1 cellular context compared by ENCODE assay signal in the genomic region with DNA sequence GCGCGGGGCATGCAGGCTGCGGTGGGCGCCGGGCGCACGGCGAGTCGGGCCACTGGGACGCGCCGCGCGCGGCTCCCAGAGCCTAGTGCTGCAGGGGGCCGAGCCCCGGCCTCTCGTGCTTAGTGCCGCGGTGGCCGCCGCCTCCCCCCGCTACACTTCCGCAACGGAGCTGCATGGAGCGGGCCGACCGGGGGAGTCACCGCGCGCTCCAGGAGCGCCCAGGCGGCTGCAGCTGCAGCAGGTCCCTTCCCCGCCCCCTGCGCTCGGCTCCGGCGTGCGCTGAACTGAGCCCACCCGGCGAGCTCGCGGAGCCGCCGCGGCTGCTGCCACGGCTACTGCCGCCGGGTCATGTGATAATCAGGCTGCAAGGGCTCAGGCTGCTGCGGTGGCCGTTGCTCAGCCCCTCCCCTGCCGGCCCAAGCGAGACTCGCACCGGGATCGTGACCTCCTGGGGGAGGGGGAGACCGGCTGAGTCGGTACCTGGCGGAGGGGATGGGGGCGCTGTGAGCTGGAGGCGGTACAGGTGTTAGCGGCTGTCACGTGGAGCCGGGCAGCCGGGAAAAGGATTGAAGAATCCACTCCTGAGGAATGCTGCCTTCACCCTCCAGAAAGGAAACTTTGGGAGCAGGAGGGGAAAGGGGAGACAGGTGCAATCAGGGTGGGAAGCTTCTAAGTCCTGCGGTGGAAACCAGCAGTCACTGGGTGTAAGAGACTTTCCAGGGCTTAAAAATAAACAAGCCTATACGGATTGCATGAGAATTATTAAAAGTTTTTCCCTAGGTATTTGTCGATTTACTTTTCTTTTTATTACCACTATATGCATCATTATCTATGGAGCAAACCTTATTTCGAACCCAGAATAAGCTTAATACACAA.
TF ChIP-seq lines count a peak whose summit lies in the region.

A gene with protein sequence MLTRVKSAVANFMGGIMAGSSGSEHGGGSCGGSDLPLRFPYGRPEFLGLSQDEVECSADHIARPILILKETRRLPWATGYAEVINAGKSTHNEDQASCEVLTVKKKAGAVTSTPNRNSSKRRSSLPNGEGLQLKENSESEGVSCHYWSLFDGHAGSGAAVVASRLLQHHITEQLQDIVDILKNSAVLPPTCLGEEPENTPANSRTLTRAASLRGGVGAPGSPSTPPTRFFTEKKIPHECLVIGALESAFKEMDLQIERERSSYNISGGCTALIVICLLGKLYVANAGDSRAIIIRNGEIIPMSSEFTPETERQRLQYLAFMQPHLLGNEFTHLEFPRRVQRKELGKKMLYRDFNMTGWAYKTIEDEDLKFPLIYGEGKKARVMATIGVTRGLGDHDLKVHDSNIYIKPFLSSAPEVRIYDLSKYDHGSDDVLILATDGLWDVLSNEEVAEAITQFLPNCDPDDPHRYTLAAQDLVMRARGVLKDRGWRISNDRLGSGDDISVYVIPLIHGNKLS (minus strand): TSS at position 352 of the 876 bp plus-strand sequence. CDS start 414 bp downstream, outside the sequence.

TF ChIP-seq in HepG2, 621 proteins besides CTCF, POLR2A, EP300 and RAD21 (continued from another document and continues in another):
- TF ChIP-seq, protein P1, sequence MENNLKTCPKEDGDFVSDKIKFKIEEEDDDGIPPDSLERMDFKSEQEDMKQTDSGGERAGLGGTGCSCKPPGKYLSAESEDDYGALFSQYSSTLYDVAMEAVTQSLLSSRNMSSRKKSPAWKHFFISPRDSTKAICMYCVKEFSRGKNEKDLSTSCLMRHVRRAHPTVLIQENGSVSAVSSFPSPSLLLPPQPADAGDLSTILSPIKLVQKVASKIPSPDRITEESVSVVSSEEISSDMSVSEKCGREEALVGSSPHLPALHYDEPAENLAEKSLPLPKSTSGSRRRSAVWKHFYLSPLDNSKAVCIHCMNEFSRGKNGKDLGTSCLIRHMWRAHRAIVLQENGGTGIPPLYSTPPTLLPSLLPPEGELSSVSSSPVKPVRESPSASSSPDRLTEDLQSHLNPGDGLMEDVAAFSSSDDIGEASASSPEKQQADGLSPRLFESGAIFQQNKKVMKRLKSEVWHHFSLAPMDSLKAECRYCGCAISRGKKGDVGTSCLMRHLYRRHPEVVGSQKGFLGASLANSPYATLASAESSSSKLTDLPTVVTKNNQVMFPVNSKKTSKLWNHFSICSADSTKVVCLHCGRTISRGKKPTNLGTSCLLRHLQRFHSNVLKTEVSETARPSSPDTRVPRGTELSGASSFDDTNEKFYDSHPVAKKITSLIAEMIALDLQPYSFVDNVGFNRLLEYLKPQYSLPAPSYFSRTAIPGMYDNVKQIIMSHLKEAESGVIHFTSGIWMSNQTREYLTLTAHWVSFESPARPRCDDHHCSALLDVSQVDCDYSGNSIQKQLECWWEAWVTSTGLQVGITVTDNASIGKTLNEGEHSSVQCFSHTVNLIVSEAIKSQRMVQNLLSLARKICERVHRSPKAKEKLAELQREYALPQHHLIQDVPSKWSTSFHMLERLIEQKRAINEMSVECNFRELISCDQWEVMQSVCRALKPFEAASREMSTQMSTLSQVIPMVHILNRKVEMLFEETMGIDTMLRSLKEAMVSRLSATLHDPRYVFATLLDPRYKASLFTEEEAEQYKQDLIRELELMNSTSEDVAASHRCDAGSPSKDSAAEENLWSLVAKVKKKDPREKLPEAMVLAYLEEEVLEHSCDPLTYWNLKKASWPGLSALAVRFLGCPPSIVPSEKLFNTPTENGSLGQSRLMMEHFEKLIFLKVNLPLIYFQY (CRISPR knock-in tag; IDR thresholded peaks at IDR 0.05; ENCODE audit: borderline replicate concordance) = peak; percentile 96
- TF ChIP-seq ZNF367 (CRISPR knock-in tag; IDR thresholded peaks at IDR 0.05; ENCODE audit: borderline replicate concordance) (no peak), KAT8 (CRISPR knock-in tag; IDR thresholded peaks at IDR 0.05) (peak; percentile 86; the same call in 1 of the 2 replicates), ZNF263 (CRISPR knock-in tag; IDR thresholded peaks at IDR 0.05) (no peak), PAWR (CRISPR knock-in tag; IDR thresholded peaks at IDR 0.05; ENCODE audit: borderline replicate concordance) (no peak), ZBTB38 (CRISPR knock-in tag; IDR thresholded peaks at IDR 0.05) (peak; percentile 93), ELF4 (CRISPR knock-in tag; IDR thresholded peaks at IDR 0.05; ENCODE audit: borderline replicate concordance) (no peak), ZBTB8A (CRISPR knock-in tag; IDR thresholded peaks at IDR 0.05; ENCODE audit: borderline replicate concordance, low read depth) (no peak), ZNF598 (CRISPR knock-in tag; IDR thresholded peaks at IDR 0.05; ENCODE audit: borderline replicate concordance) (peak; percentile 72), ATF7 (IDR thresholded peaks at IDR 0.05) (no peak), ATF7 (CRISPR knock-in tag; IDR thresholded peaks at IDR 0.05) (no peak), ZNF703 (CRISPR knock-in tag; IDR thresholded peaks at IDR 0.05; ENCODE audit: borderline replicate concordance) (no peak), ZNF44 (CRISPR knock-in tag; IDR thresholded peaks at IDR 0.05) (peak; percentile 70; the same call in 1 of the 2 replicates), PAF1 (CRISPR knock-in tag; IDR thresholded peaks at IDR 0.05) (no peak), ZNF383 (CRISPR knock-in tag; IDR thresholded peaks at IDR 0.05; ENCODE audit: borderline replicate concordance) (no peak), ZNF292 (CRISPR knock-in tag; IDR thresholded peaks at IDR 0.05; ENCODE audit: borderline replicate concordance, low read depth) (peak; percentile 88), CHD2 (IDR thresholded peaks at IDR 0.05; ENCODE audit: low read depth, low read length) (peak; percentile 77), MEIS1 (CRISPR knock-in tag; IDR thresholded peaks at IDR 0.05; ENCODE audit: borderline replicate concordance) (0 out of 2 replicates have a peak, but pooled peaks have one; percentile 30), CBFB (CRISPR knock-in tag; IDR thresholded peaks at IDR 0.05) (peak; percentile 87), DPF2 (CRISPR knock-in tag; IDR thresholded peaks at IDR 0.05; ENCODE audit: borderline replicate concordance, low read depth) (0 out of 2 replicates have a peak, but pooled peaks have one; percentile 19), ZNF747 (CRISPR knock-in tag; IDR thresholded peaks at IDR 0.05; ENCODE audit: borderline replicate concordance) (peak; percentile 82; the same call in 1 of the 2 replicates), ELF1 (CRISPR knock-in tag; IDR thresholded peaks at IDR 0.05) (peak; percentile 60), ZNF30 (CRISPR knock-in tag; IDR thresholded peaks at IDR 0.05) (no peak), ATF1 (CRISPR knock-in tag; IDR thresholded peaks at IDR 0.05) (0 out of 2 replicates have a peak, but pooled peaks have one; percentile 18), SMC3 (IDR thresholded peaks at IDR 0.05; ENCODE audit: low read length) (peak; percentile 27; the same call in 1 of the 2 replicates), SIX1 (CRISPR knock-in tag; IDR thresholded peaks at IDR 0.05; ENCODE audit: borderline replicate concordance) (peak; percentile 24; the same call in 1 of the 2 replicates), MTA3 (CRISPR knock-in tag; IDR thresholded peaks at IDR 0.05) (no peak), ZNF543 (CRISPR knock-in tag; IDR thresholded peaks at IDR 0.05) (peak; percentile 66), KLF6 (CRISPR knock-in tag; IDR thresholded peaks at IDR 0.05) (0 out of 2 replicates have a peak, but pooled peaks have one; percentile 72), SOX13 (IDR thresholded peaks at IDR 0.05) (peak; percentile 17; the same call in 1 of the 2 replicates), SOX13 (CRISPR knock-in tag; conservative IDR thresholded peaks at IDR 0.05 in 1 of 2, IDR thresholded peaks at IDR 0.05 in 1 of 2) (peak in 1 of 2 experiments; percentile 88; a peak in 2 of 4 replicates), ZNF468 (CRISPR knock-in tag; IDR thresholded peaks at IDR 0.05) (no peak), HOXA7 (CRISPR knock-in tag; IDR thresholded peaks at IDR 0.05) (no peak), ZNF891 (CRISPR knock-in tag; IDR thresholded peaks at IDR 0.05) (peak; percentile 50; the same call in 1 of the 2 replicates), BHLHE40 (IDR thresholded peaks at IDR 0.05; ENCODE audit: low read length) (peak; percentile 83), ZMAT3 (CRISPR knock-in tag; conservative IDR thresholded peaks at IDR 0.05) (no peak)
- TF ChIP-seq, protein P2, sequence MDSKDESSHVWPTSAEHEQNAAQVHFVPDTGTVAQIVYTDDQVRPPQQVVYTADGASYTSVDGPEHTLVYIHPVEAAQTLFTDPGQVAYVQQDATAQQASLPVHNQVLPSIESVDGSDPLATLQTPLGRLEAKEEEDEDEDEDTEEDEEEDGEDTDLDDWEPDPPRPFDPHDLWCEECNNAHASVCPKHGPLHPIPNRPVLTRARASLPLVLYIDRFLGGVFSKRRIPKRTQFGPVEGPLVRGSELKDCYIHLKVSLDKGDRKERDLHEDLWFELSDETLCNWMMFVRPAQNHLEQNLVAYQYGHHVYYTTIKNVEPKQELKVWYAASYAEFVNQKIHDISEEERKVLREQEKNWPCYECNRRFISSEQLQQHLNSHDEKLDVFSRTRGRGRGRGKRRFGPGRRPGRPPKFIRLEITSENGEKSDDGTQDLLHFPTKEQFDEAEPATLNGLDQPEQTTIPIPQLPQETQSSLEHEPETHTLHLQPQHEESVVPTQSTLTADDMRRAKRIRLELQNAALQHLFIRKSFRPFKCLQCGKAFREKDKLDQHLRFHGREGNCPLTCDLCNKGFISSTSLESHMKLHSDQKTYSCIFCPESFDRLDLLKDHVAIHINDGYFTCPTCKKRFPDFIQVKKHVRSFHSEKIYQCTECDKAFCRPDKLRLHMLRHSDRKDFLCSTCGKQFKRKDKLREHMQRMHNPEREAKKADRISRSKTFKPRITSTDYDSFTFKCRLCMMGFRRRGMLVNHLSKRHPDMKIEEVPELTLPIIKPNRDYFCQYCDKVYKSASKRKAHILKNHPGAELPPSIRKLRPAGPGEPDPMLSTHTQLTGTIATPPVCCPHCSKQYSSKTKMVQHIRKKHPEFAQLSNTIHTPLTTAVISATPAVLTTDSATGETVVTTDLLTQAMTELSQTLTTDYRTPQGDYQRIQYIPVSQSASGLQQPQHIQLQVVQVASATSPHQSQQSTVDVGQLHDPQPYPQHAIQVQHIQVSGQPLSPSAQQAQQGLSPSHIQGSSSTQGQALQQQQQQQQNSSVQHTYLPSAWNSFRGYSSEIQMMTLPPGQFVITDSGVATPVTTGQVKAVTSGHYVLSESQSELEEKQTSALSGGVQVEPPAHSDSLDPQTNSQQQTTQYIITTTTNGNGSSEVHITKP (CRISPR knock-in tag; IDR thresholded peaks at IDR 0.05; ENCODE audit: low read depth) = peak; percentile 71; the same call in 1 of the 2 replicates
- TF ChIP-seq, protein P3, sequence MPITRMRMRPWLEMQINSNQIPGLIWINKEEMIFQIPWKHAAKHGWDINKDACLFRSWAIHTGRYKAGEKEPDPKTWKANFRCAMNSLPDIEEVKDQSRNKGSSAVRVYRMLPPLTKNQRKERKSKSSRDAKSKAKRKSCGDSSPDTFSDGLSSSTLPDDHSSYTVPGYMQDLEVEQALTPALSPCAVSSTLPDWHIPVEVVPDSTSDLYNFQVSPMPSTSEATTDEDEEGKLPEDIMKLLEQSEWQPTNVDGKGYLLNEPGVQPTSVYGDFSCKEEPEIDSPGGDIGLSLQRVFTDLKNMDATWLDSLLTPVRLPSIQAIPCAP (CRISPR knock-in tag; IDR thresholded peaks at IDR 0.05; ENCODE audit: low read depth) = no peak; the same call in 1 of the 2 replicates
- TF ChIP-seq, protein P4, sequence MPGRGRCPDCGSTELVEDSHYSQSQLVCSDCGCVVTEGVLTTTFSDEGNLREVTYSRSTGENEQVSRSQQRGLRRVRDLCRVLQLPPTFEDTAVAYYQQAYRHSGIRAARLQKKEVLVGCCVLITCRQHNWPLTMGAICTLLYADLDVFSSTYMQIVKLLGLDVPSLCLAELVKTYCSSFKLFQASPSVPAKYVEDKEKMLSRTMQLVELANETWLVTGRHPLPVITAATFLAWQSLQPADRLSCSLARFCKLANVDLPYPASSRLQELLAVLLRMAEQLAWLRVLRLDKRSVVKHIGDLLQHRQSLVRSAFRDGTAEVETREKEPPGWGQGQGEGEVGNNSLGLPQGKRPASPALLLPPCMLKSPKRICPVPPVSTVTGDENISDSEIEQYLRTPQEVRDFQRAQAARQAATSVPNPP (CRISPR knock-in tag; IDR thresholded peaks at IDR 0.05) = peak; percentile 79; the same call in 1 of the 2 replicates
- TF ChIP-seq, protein P5, sequence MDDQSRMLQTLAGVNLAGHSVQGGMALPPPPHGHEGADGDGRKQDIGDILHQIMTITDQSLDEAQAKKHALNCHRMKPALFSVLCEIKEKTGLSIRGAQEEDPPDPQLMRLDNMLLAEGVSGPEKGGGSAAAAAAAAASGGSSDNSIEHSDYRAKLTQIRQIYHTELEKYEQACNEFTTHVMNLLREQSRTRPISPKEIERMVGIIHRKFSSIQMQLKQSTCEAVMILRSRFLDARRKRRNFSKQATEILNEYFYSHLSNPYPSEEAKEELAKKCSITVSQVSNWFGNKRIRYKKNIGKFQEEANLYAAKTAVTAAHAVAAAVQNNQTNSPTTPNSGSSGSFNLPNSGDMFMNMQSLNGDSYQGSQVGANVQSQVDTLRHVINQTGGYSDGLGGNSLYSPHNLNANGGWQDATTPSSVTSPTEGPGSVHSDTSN (CRISPR knock-in tag; IDR thresholded peaks at IDR 0.05; ENCODE audit: borderline replicate concordance) = no peak
- TF ChIP-seq, protein P6, sequence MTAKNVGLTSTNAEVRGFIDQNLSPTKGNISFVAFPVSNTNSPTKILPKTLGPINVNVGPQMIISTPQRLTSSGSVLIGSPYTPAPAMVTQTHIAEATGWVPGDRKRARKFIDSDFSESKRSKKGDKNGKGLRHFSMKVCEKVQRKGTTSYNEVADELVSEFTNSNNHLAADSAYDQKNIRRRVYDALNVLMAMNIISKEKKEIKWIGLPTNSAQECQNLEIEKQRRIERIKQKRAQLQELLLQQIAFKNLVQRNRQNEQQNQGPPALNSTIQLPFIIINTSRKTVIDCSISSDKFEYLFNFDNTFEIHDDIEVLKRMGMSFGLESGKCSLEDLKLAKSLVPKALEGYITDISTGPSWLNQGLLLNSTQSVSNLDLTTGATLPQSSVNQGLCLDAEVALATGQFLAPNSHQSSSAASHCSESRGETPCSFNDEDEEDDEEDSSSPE (CRISPR knock-in tag; IDR thresholded peaks at IDR 0.05) = peak; percentile 88
- TF ChIP-seq, protein P7, sequence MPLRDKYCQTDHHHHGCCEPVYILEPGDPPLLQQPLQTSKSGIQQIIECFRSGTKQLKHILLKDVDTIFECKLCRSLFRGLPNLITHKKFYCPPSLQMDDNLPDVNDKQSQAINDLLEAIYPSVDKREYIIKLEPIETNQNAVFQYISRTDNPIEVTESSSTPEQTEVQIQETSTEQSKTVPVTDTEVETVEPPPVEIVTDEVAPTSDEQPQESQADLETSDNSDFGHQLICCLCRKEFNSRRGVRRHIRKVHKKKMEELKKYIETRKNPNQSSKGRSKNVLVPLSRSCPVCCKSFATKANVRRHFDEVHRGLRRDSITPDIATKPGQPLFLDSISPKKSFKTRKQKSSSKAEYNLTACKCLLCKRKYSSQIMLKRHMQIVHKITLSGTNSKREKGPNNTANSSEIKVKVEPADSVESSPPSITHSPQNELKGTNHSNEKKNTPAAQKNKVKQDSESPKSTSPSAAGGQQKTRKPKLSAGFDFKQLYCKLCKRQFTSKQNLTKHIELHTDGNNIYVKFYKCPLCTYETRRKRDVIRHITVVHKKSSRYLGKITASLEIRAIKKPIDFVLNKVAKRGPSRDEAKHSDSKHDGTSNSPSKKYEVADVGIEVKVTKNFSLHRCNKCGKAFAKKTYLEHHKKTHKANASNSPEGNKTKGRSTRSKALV (CRISPR knock-in tag; IDR thresholded peaks at IDR 0.05) = no peak
